8 cellular contexts compared by ENCODE assay signal in genomic region chr4:4574792-4575191, GRCh38. TPM values are rescaled to one million over a fixed set of nuclear protein-coding genes. Genes with fewer than 3 reads are reported as not detected.
DNase-seq lines count a peak whose midpoint lies in the region; TF ChIP-seq lines count a peak whose summit lies in the region.

No MANE protein-coding gene starts in this region.

- H3K4ac ChIP-seq in mesendoderm (ENCODE audit: low read depth, low read length): no peak overlapping the region

- H3K27ac ChIP-seq in endodermal cell (ENCODE audit: low read depth, low read length) (peak overlapping the region; percentile 95), mesendoderm (ENCODE audit: low read depth, low read length) (no peak overlapping the region), transverse colon (peak overlapping the region; percentile 24 to 79 (median 74))

- no peak overlapping the region for H2AK5ac ChIP-seq in mesendoderm (ENCODE audit: low read length)

- H3K9me3 ChIP-seq in endodermal cell (ENCODE audit: control insufficient read depth, low read length) (peaks cover 16% of the 10 kb centered on the region), transverse colon (no peaks in the 10 kb centered on the region)

- H3K4me3 Mint-ChIP-seq in endodermal cell: peak overlapping the region; percentile 59

- peak overlapping the region; percentile 34 for H4K5ac ChIP-seq in mesendoderm (ENCODE audit: low read length)

- H2BK15ac ChIP-seq in mesendoderm (replicated peaks; ENCODE audit: low read depth): no peak overlapping the region

- peaks cover 11% of the 10 kb centered on the region for H3K9me3 Mint-ChIP-seq in endodermal cell

- no peaks in the 10 kb centered on the region for H3K27me3 ChIP-seq in endodermal cell (ENCODE audit: control insufficient read depth, insufficient read depth, low read length, poor library complexity, severe bottlenecking)
- H3K27me3 ChIP-seq in mesendoderm (ENCODE audit: insufficient read depth, low read length, poor library complexity): no peaks in the 10 kb centered on the region
- no peaks in the 10 kb centered on the region for H3K27me3 ChIP-seq in transverse colon

- peak overlapping the region; percentile 67 for H3K56ac ChIP-seq in mesendoderm (ENCODE audit: low read length)

- peaks cover 10% of the 10 kb centered on the region for H3K4me1 Mint-ChIP-seq in endodermal cell

- H3K36me3 ChIP-seq in endodermal cell (ENCODE audit: control insufficient read depth, insufficient read depth, low read length): no peaks in the 10 kb centered on the region
- H3K36me3 ChIP-seq in mesendoderm (ENCODE audit: control insufficient read depth, insufficient read depth, low read length): no peaks in the 10 kb centered on the region
- H3K36me3 ChIP-seq in transverse colon: no peaks in the 10 kb centered on the region

- H4K8ac ChIP-seq in mesendoderm (ENCODE audit: low read depth, low read length): peak overlapping the region; percentile 30

- H3K27ac Mint-ChIP-seq in endodermal cell: no peak overlapping the region

- WGBS in endodermal cell (ENCODE audit: insufficient coverage in 1 of 2, insufficient read length in 1 of 2), 2 experiments: 0 to 36% methylated on average over 3 to 8 of the region's 8 CpGs
- WGBS in mesendoderm (ENCODE audit: extremely low coverage, insufficient coverage, low lambda C conversion rate): no CpG with 5 or more reads among the region's 8 CpGs
- 4% methylated on average over 8 of the region's 8 CpGs; no CpG with 5 or more reads in 1 of the 2 donors for WGBS in transverse colon (ENCODE audit: low coverage in 1 of 2), 2 donors

- peak overlapping the region; percentile 54 for H2BK120ac ChIP-seq in mesendoderm (ENCODE audit: low read depth, low read length)

- H3K9ac ChIP-seq in endodermal cell (ENCODE audit: extremely low read depth, low read length, poor library complexity, severe bottlenecking): peak overlapping the region; percentile 37
- peak overlapping the region; percentile 61 for H3K9ac ChIP-seq in mesendoderm (ENCODE audit: low read length)

- peak overlapping the region; percentile 62 for H3K4me2 ChIP-seq in mesendoderm (ENCODE audit: low read length)

- TF ChIP-seq POLR2A in transverse colon (IDR thresholded peaks at IDR 0.05): no peak

- H3K4me1 ChIP-seq in endodermal cell (ENCODE audit: control insufficient read depth, insufficient read depth, low read length) (no peaks in the 10 kb centered on the region), mesendoderm (ENCODE audit: control insufficient read depth, low read depth, low read length) (peaks cover 9% of the 10 kb centered on the region), transverse colon (peaks cover 0 to 10% (median 0%) of the 10 kb centered on the region in 4 donors)

- H3K23ac ChIP-seq in mesendoderm (ENCODE audit: low read length): no peak overlapping the region

- peaks cover 15% of the 10 kb centered on the region for H3K27me3 Mint-ChIP-seq in endodermal cell (ENCODE audit: insufficient read depth)

- in situ Hi-C loops in transverse colon (cut with MboI; ENCODE audit: low pct_ligation_motif_present in 1 of 4, low pct_unique_long_range_greater_than_20kb in 1 of 4, low sequenced_read_pairs in 3 of 4): no loop called here

- no peaks in the 10 kb centered on the region for H3K79me1 ChIP-seq in mesendoderm (ENCODE audit: low read length)

- H2BK5ac ChIP-seq in mesendoderm (ENCODE audit: low read length): no peak overlapping the region

- H3K4me3 ChIP-seq in endodermal cell (ENCODE audit: low read length) (peak overlapping the region; percentile 82), mesendoderm (ENCODE audit: low read length) (peak overlapping the region; percentile 18), transverse colon (peak overlapping the region; percentile 60 to 83 (median 72))

- peak overlapping the region; percentile 82 for H3K18ac ChIP-seq in mesendoderm (ENCODE audit: low read length)

- no peaks in the 10 kb centered on the region for H3K79me2 ChIP-seq in mesendoderm (ENCODE audit: control insufficient read depth, insufficient read depth, low read length)

- H3K36me3 Mint-ChIP-seq in endodermal cell (ENCODE audit: low read depth): peaks cover 11% of the 10 kb centered on the region

- TF ChIP-seq EP300 in transverse colon (IDR thresholded peaks at IDR 0.05; ENCODE audit: low read depth): no peak

- DNase-seq in HCEC 1CT: peak; percentile 36
- DNase-seq in T follicular helper cell (ENCODE audit: low read depth): peak; percentile 6
- DNase-seq in endodermal cell: peak; percentile 69
- DNase-seq in mesendoderm: peak; percentile 80
- DNase-seq in transverse colon: peak; percentile 47
- no peak for DNase-seq in NCI-H1436 treated with DMSO at 0.1 percent for 48 hours (lab: John Stamatoyannopoulos, UW)
- DNase-seq in NCI-H345 treated with DMSO at 0.1 percent for 48 hours (lab: John Stamatoyannopoulos, UW; ENCODE audit: unreplicated experiment): no peak
- DNase-seq in amniotic stem cell (lab: John Stamatoyannopoulos, UW): no peak

- TF ChIP-seq CTCF in endodermal cell (conservative IDR thresholded peaks at IDR 0.05) (no peak), transverse colon (IDR thresholded peaks at IDR 0.05) (no peak)

- intact Hi-C loops in transverse colon (cut with DNase I; ENCODE audit: low total_unique reads): no loop called here

RNA-seq across cellular contexts. Expression of gene STX18, which starts 32.9 kb away (rescaled TPM):
- total RNA-seq in endodermal cell: 10 to 100 TPM; 26.9 to 33.3 TPM
- polyA plus RNA-seq in endodermal cell (2013, experiment 1 of 2): 30.9 TPM
- polyA plus RNA-seq in endodermal cell (2013, experiment 2 of 2): 27.2 TPM
- polyA plus RNA-seq in mesendoderm (2013, experiment 1 of 2): 19.9 TPM
- 20.1 TPM for polyA plus RNA-seq in mesendoderm (2013, experiment 2 of 2)
- 10 to 100 TPM in 3 of 4 donors, 1 to 10 TPM in 1; 9.2 to 56.9 (median 42.1) TPM for total RNA-seq in transverse colon

Comparison
In these comparisons a context has a peak if more than half of its experiments do, and no peak if none do; other contexts are left out.
1. DNase-seq: peak in HCEC 1CT (single experiment), T follicular helper cell (single experiment), endodermal cell (single experiment), mesendoderm (single experiment) and transverse colon (single experiment); none in NCI-H1436 treated with DMSO at 0.1 percent for 48 hours (single experiment), NCI-H345 treated with DMSO at 0.1 percent for 48 hours (single experiment) and amniotic stem cell (single experiment).
2. H3K4me3 ChIP-seq: peak in every context shown above with its lines; median percentile 82 in endodermal cell; 72 in transverse colon; 18 in mesendoderm.